In genomic region chr19:5690955-5691204, GRCh38 we compare ENCODE assay signal across 8 cellular contexts. TPM values are rescaled to one million over a fixed set of nuclear protein-coding genes. Genes with fewer than 3 reads are reported as not detected.
DNase-seq lines count a peak whose midpoint lies in the region; ATAC-seq lines count a peak whose summit lies in the region.

No MANE protein-coding gene starts in this region.

- no peaks in the 10 kb centered on the region for H3K27me3 ChIP-seq in iPS-15b (ENCODE audit: control insufficient read depth, insufficient read depth, low read length)

- peaks cover 37% of the 10 kb centered on the region for H3K4me1 Mint-ChIP-seq in activated CD8-positive, alpha-beta T cell treated with anti-CD3 and anti-CD28 coated beads, Interleukin-2, amount 10 ng/mL, durations not matched to agents 7 days and 5 days (ENCODE audit: low read depth)
- peaks cover 79% of the 10 kb centered on the region for H3K4me1 Mint-ChIP-seq in stimulated activated naive CD8-positive, alpha-beta T cell treated with anti-CD3 and anti-CD28 coated beads, Interleukin-15, amount 100 ng/mL, for 72 hours

- H3K4me3 Mint-ChIP-seq in activated CD8-positive, alpha-beta T cell treated with anti-CD3 and anti-CD28 coated beads, Interleukin-2, amount 10 ng/mL, durations not matched to agents 7 days and 5 days = peak overlapping the region; percentile 97
- peak overlapping the region; percentile 96 to 99 for H3K4me3 Mint-ChIP-seq in stimulated activated naive CD8-positive, alpha-beta T cell treated with anti-CD3 and anti-CD28 coated beads, Interleukin-15, amount 100 ng/mL, for 72 hours

- peak overlapping the region; percentile 99 for H3K9ac ChIP-seq in iPS-15b (ENCODE audit: low read depth, low read length)

- peak; percentile 30 for DNase-seq in NCI-H748 (lab: John Stamatoyannopoulos, UW; ENCODE audit: unreplicated experiment)
- no peak for DNase-seq in NCI-H748 treated with DMSO at 0.1 percent for 48 hours (lab: John Stamatoyannopoulos, UW)
- no peak for DNase-seq in activated CD8-positive, alpha-beta T cell treated with anti-CD3 and anti-CD28 coated beads, Interleukin-2, amount 10 ng/mL, durations not matched to agents 7 days and 5 days
- DNase-seq in stimulated activated naive CD8-positive, alpha-beta T cell treated with anti-CD3 and anti-CD28 coated beads, Interleukin-15, amount 100 ng/mL, for 72 hours = no peak
- DNase-seq in cerebellum (ENCODE audit: low spot score) = no peak
- DNase-seq in AG20443 (ENCODE audit: low spot score) = no peak
- no peak for DNase-seq in SKM-1 treated with dmso at 0.1 percent for 144 hours (lab: John Stamatoyannopoulos, UW; ENCODE audit: unreplicated experiment)

- no peaks in the 10 kb centered on the region for H3K9me3 ChIP-seq in iPS-15b (ENCODE audit: control insufficient read depth, insufficient read depth, low read length)

- H3K4me1 ChIP-seq in iPS-15b (ENCODE audit: control insufficient read depth, insufficient read depth, low read length) = no peaks in the 10 kb centered on the region

- H3K27me3 Mint-ChIP-seq in activated CD8-positive, alpha-beta T cell treated with anti-CD3 and anti-CD28 coated beads, Interleukin-2, amount 10 ng/mL, durations not matched to agents 7 days and 5 days (ENCODE audit: low read depth) = no peaks in the 10 kb centered on the region
- no peaks in the 10 kb centered on the region for H3K27me3 Mint-ChIP-seq in stimulated activated naive CD8-positive, alpha-beta T cell treated with anti-CD3 and anti-CD28 coated beads, Interleukin-15, amount 100 ng/mL, for 72 hours

- CTCF ChIA-PET in activated CD8-positive, alpha-beta T cell treated with anti-CD3 and anti-CD28 coated beads, Interleukin-2, amount 10 ng/mL, durations not matched to agents 7 days and 5 days (lab: Charles Lee) = interaction anchor here (0.8 to 7.5 kb wide), 5 partner anchors 9 to 143 kb away, joined by 3 to 113 read pairs (median 4); partner anchors contain the start of genes CATSPERD and LONP1

- H3K36me3 Mint-ChIP-seq in activated CD8-positive, alpha-beta T cell treated with anti-CD3 and anti-CD28 coated beads, Interleukin-2, amount 10 ng/mL, durations not matched to agents 7 days and 5 days (ENCODE audit: low read depth) = peaks cover 44% of the 10 kb centered on the region

- H3K4me3 ChIP-seq in iPS-15b (ENCODE audit: low read depth, low read length) = peak overlapping the region; percentile 94

- H3K27ac Mint-ChIP-seq in activated CD8-positive, alpha-beta T cell treated with anti-CD3 and anti-CD28 coated beads, Interleukin-2, amount 10 ng/mL, durations not matched to agents 7 days and 5 days = peak overlapping the region; percentile 95
- peak overlapping the region; percentile 98 to 99 for H3K27ac Mint-ChIP-seq in stimulated activated naive CD8-positive, alpha-beta T cell treated with anti-CD3 and anti-CD28 coated beads, Interleukin-15, amount 100 ng/mL, for 72 hours

- POLR2A ChIA-PET in activated CD8-positive, alpha-beta T cell treated with anti-CD3 and anti-CD28 coated beads, Interleukin-2, amount 10 ng/mL, durations not matched to agents 7 days and 5 days (lab: Charles Lee) = interaction anchor here (0.7 to 1.7 kb wide), 11 partner anchors 10 to 1655 kb away, joined by 3 to 21 read pairs (median 4); partner anchors contain the start of genes CATSPERD, LONP1, SAFB and SAFB2

- H3K9me3 Mint-ChIP-seq in activated CD8-positive, alpha-beta T cell treated with anti-CD3 and anti-CD28 coated beads, Interleukin-2, amount 10 ng/mL, durations not matched to agents 7 days and 5 days (ENCODE audit: insufficient read depth) = no peaks in the 10 kb centered on the region
- no peaks in the 10 kb centered on the region for H3K9me3 Mint-ChIP-seq in stimulated activated naive CD8-positive, alpha-beta T cell treated with anti-CD3 and anti-CD28 coated beads, Interleukin-15, amount 100 ng/mL, for 72 hours

- H3K36me3 ChIP-seq in iPS-15b (ENCODE audit: control insufficient read depth, insufficient read depth, low read length) = peaks cover 53% of the 10 kb centered on the region

- no peak for ATAC-seq in activated CD8-positive, alpha-beta T cell treated with anti-CD3 and anti-CD28 coated beads, Interleukin-2, amount 10 ng/mL, durations not matched to agents 7 days and 5 days
- no peak for ATAC-seq in stimulated activated naive CD8-positive, alpha-beta T cell treated with anti-CD3 and anti-CD28 coated beads, Interleukin-15, amount 100 ng/mL, for 72 hours

RNA-seq across cellular contexts. Expression of gene RPL36, which starts 0.8 kb away (rescaled TPM):
- total RNA-seq in activated CD8-positive, alpha-beta T cell treated with anti-CD3 and anti-CD28 coated beads, Interleukin-2, amount 10 ng/mL, durations not matched to agents 7 days and 5 days = 100 to 1,000 TPM; 926 to 951 TPM
- total RNA-seq in cerebellum = 159 TPM

RNA-seq across cellular contexts. Expression of gene HSD11B1L, which starts 10.1 kb away (rescaled TPM):
- 1 to 10 TPM; 2.0 to 2.1 TPM for total RNA-seq in activated CD8-positive, alpha-beta T cell treated with anti-CD3 and anti-CD28 coated beads, Interleukin-2, amount 10 ng/mL, durations not matched to agents 7 days and 5 days
- total RNA-seq in cerebellum = 15.0 TPM

RNA-seq across cellular contexts. Expression of gene MICOS13, which starts 10.6 kb away (rescaled TPM):
- 10 to 100 TPM; 53.1 to 55.1 TPM for total RNA-seq in activated CD8-positive, alpha-beta T cell treated with anti-CD3 and anti-CD28 coated beads, Interleukin-2, amount 10 ng/mL, durations not matched to agents 7 days and 5 days
- total RNA-seq in cerebellum = 12.2 TPM

RNA-seq across cellular contexts. Expression of gene LONP1, which starts 29.1 kb away (rescaled TPM):
- total RNA-seq in activated CD8-positive, alpha-beta T cell treated with anti-CD3 and anti-CD28 coated beads, Interleukin-2, amount 10 ng/mL, durations not matched to agents 7 days and 5 days = 100 to 1,000 TPM; 114 to 129 TPM
- 27.9 TPM for total RNA-seq in cerebellum

RNA-seq across cellular contexts. Expression of gene CATSPERD, which starts 29.6 kb away (rescaled TPM):
- not detected for total RNA-seq in activated CD8-positive, alpha-beta T cell treated with anti-CD3 and anti-CD28 coated beads, Interleukin-2, amount 10 ng/mL, durations not matched to agents 7 days and 5 days
- 0.27 TPM for total RNA-seq in cerebellum
